In genomic region chr4:87005690-87006461, GRCh38 we compare ENCODE assay signal across 2 cellular contexts.
TF ChIP-seq lines count a peak whose summit lies in the region.

No MANE protein-coding gene starts in this region.

TF ChIP-seq in A549, 52 proteins besides CTCF, POLR2A, EP300 and RAD21 (continued from another document):
- TF ChIP-seq JUNB (IDR thresholded peaks at IDR 0.05) = no peak
- no peak for TF ChIP-seq HOXA7 (CRISPR knock-in tag; IDR thresholded peaks at IDR 0.05)
- no peak for TF ChIP-seq NFE2L2 (conservative IDR thresholded peaks at IDR 0.05; ENCODE audit: low read length)

TF ChIP-seq in IMR-90, 13 proteins besides CTCF, POLR2A, EP300 and RAD21:
- no peak for TF ChIP-seq RCOR1 (IDR thresholded peaks at IDR 0.05; ENCODE audit: insufficient replicate concordance, low read length)
- no peak for TF ChIP-seq MAZ (IDR thresholded peaks at IDR 0.05; ENCODE audit: borderline replicate concordance, low read depth, low read length)
- no peak for TF ChIP-seq USF2 (IDR thresholded peaks at IDR 0.05; ENCODE audit: low read depth, low read length)
- TF ChIP-seq BHLHE40 (IDR thresholded peaks at IDR 0.05; ENCODE audit: low read depth, low read length) = no peak
- TF ChIP-seq RFX5 (IDR thresholded peaks at IDR 0.05; ENCODE audit: low read depth, low read length) = no peak
- no peak for TF ChIP-seq MXI1 (IDR thresholded peaks at IDR 0.05; ENCODE audit: borderline replicate concordance, low read depth, low read length)
- no peak for TF ChIP-seq ELK1 (IDR thresholded peaks at IDR 0.05; ENCODE audit: borderline replicate concordance, low read depth, low read length)
- TF ChIP-seq FOS (IDR thresholded peaks at IDR 0.05; ENCODE audit: low read depth, low read length) = no peak
- no peak for TF ChIP-seq MAFK (IDR thresholded peaks at IDR 0.05; ENCODE audit: low read depth, low read length)
- TF ChIP-seq CEBPB (IDR thresholded peaks at IDR 0.05; ENCODE audit: low read depth, low read length) = no peak
- no peak for TF ChIP-seq CHD1 (IDR thresholded peaks at IDR 0.05; ENCODE audit: low read depth, low read length)
- no peak for TF ChIP-seq NFE2L2 (IDR thresholded peaks at IDR 0.05; ENCODE audit: low read depth, low read length)
- no peak for TF ChIP-seq SMC3 (IDR thresholded peaks at IDR 0.05; ENCODE audit: low read depth, low read length)
